ENCODE assay signal across 8 cellular contexts in the genomic region with DNA sequence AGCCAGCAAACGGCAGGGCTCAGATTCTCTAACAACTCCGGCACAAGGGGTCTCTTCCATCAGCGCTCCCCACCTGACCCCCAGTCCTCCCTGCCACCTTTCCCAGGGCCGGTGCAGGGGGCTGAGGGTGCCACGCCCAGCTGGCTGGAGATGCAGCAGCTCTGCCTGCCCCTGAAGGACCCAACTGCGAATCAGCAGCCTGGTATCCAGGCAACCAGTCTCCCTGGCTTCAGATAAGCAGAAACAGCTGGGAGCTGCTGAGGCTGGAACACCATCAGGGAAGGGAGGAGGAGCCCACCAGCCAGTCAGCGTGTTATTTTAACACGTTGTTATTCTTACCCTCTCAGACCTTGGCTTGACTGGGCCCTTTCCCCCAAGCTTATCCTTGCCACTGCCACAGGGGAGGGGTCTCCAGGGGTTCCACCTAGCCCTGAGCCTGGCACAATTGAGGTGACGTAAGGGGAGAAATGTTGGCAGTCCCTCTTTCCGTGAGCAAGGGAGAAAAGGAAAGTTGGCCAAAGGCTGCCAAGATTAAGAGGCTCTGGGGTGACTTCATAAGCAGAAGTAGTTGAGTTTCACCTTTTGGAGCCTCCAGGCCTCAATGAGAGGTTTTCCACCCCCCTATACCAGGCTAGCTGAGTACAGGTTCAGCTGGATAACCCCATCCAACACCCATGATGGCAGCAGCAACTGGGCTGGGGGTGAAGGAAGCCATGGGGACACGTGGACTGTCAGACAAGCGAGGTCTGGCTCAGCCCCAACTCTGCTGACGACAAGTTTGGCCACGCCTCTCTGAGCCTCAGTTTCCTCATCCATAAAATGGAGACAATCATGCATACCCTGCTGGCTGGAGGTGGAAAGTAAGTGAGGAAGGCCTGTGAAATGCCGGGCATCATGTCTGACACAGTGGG.
DNase-seq lines count a peak whose midpoint lies in the region; ATAC-seq and TF ChIP-seq lines count a peak whose summit lies in the region.

No MANE protein-coding gene starts in this region.

- ATAC-seq in upper lobe of left lung (ENCODE audit: low FRiP score in 2 of 2), result peak; percentile 46 to 82

- H3K27me3 ChIP-seq in upper lobe of left lung, result no peaks in the 10 kb centered on the region

- no peak for TF ChIP-seq POLR2A in upper lobe of left lung (IDR thresholded peaks at IDR 0.05)

- H3K27ac ChIP-seq in upper lobe of left lung, result no peak overlapping the region

- TF ChIP-seq CTCF in upper lobe of left lung (IDR thresholded peaks at IDR 0.05), result no peak

- DNase-seq in NCI-H1436 (lab: John Stamatoyannopoulos, UW) (peak; percentile 57), NCI-H1436 treated with DMSO at 0.1 percent for 48 hours (lab: John Stamatoyannopoulos, UW) (no peak), amniotic stem cell (lab: John Stamatoyannopoulos, UW) (peak; percentile 61), iPS-NIHi7 (ENCODE audit: extremely low spot score) (peak; percentile 75), upper lobe of left lung (no peak), putamen (ENCODE audit: low spot score) (no peak), activated T-cell treated with anti-CD3 and anti-CD28 coated beads for 4 hours (no peak)
- DNase-seq in activated CD4-positive, alpha-beta T cell treated with anti-CD3 and anti-CD28 coated beads for 48 hours, result no peak

- no peaks in the 10 kb centered on the region for H3K36me3 ChIP-seq in upper lobe of left lung

- H3K9me3 ChIP-seq in upper lobe of left lung, result no peaks in the 10 kb centered on the region

- peaks cover 0 to 4% (median 0%) of the 10 kb centered on the region in 4 donors for H3K4me1 ChIP-seq in upper lobe of left lung

- no peak for TF ChIP-seq EP300 in upper lobe of left lung (IDR thresholded peaks at IDR 0.05)

- H3K4me3 ChIP-seq in upper lobe of left lung, result no peak overlapping the region

- 81 to 82% methylated on average over 12 to 15 of the region's 15 CpGs for WGBS in upper lobe of left lung, 2 donors

Comparison
In these comparisons a context has a peak if more than half of its experiments do, and no peak if none do; other contexts are left out.
1. DNase-seq: peak in NCI-H1436 (single experiment), amniotic stem cell (single experiment) and iPS-NIHi7 (single experiment); none in NCI-H1436 treated with DMSO at 0.1 percent for 48 hours (single experiment), upper lobe of left lung (0 of 2), activated CD4-positive, alpha-beta T cell treated with anti-CD3 and anti-CD28 coated beads for 48 hours (single experiment), putamen (single experiment) and activated T-cell treated with anti-CD3 and anti-CD28 coated beads for 4 hours (single experiment).